ENCODE assay signal across 1 cellular context in genomic region chr1:63674865-63675815, GRCh38.
TF ChIP-seq lines count a peak whose summit lies in the region.

No MANE protein-coding gene starts in this region.

TF ChIP-seq in IMR-90, 13 proteins besides CTCF, POLR2A, EP300 and RAD21 (continued from another document):
- TF ChIP-seq USF2 (IDR thresholded peaks at IDR 0.05; ENCODE audit: low read depth, low read length) (no peak), MXI1 (IDR thresholded peaks at IDR 0.05; ENCODE audit: borderline replicate concordance, low read depth, low read length) (no peak), MAZ (IDR thresholded peaks at IDR 0.05; ENCODE audit: borderline replicate concordance, low read depth, low read length) (no peak), BHLHE40 (IDR thresholded peaks at IDR 0.05; ENCODE audit: low read depth, low read length) (no peak), RCOR1 (IDR thresholded peaks at IDR 0.05; ENCODE audit: insufficient replicate concordance, low read length) (no peak), ELK1 (IDR thresholded peaks at IDR 0.05; ENCODE audit: borderline replicate concordance, low read depth, low read length) (no peak), CHD1 (IDR thresholded peaks at IDR 0.05; ENCODE audit: low read depth, low read length) (no peak)
